Comparison of ENCODE assay signal across 8 cellular contexts in genomic region chr11:10302744-10303557, GRCh38. TPM values are rescaled to one million over a fixed set of nuclear protein-coding genes. Genes with fewer than 3 reads are reported as not detected.
DNase-seq lines count a peak whose midpoint lies in the region; ATAC-seq and TF ChIP-seq lines count a peak whose summit lies in the region.

No MANE protein-coding gene starts in this region.

- H4K20me1 ChIP-seq in PC-9 (ENCODE audit: insufficient read depth) (no peaks in the 10 kb centered on the region), neural cell (ENCODE audit: insufficient read depth) (no peaks in the 10 kb centered on the region)

- H3K4me1 ChIP-seq in PC-9 (replicated peaks; ENCODE audit: insufficient read depth): peaks cover 16% of the 10 kb centered on the region

- no peaks in the 10 kb centered on the region for H3K9me3 ChIP-seq in PC-9 (ENCODE audit: insufficient read depth, low read depth)
- H3K9me3 ChIP-seq in neural cell (ENCODE audit: low read length): no peaks in the 10 kb centered on the region

- peak overlapping the region; percentile 79 for H2AFZ ChIP-seq in PC-9
- H2AFZ ChIP-seq in neural cell (ENCODE audit: low read depth, low read length): no peak overlapping the region

- TF ChIP-seq CTCF in PC-9 (conservative IDR thresholded peaks at IDR 0.05) (no peak), neural cell (IDR thresholded peaks at IDR 0.05; ENCODE audit: poor library complexity, severe bottlenecking) (no peak)

- peak overlapping the region; percentile 93 for H3K4me2 ChIP-seq in PC-9
- peak overlapping the region; percentile 46 for H3K4me2 ChIP-seq in neural cell (ENCODE audit: low read length)

- intact Hi-C loops in PC-9 (cut with micrococcal nuclease; ENCODE audit: unreplicated experiment): loop anchor here (2.0 to 10.0 kb wide), 3 partner anchors 94 to 308 kb away; partner anchors contain the start of gene AMPD3

- no peak overlapping the region for H3K9ac ChIP-seq in neural cell (ENCODE audit: low read length)

- peaks cover 43% of the 10 kb centered on the region for H3F3A ChIP-seq in PC-9 (ENCODE audit: insufficient read depth, low read depth)
- no peaks in the 10 kb centered on the region for H3F3A ChIP-seq in neural cell (ENCODE audit: insufficient read depth, low read length, poor library complexity, severe bottlenecking)

- POLR2A ChIA-PET in PC-9 (lab: Charles Lee; ENCODE audit: unreplicated experiment): interaction anchor here (0.6 to 0.7 kb wide), 2 partner anchors 49 to 1538 kb away, joined by 4 to 13 read pairs; no protein-coding TSS in a partner anchor

- no peak for TF ChIP-seq RAD21 in neural cell (conservative IDR thresholded peaks at IDR 0.05)

- TSS peak; percentile 60 for BruUV-seq in PC-9 (replicated peaks; lab: Mats Ljungman, UMichigan)

- CTCF ChIA-PET in PC-9 (lab: Charles Lee): interaction anchor here (0.6 kb wide), 2 partner anchors 86 to 117 kb away, joined by 3 read pairs; no protein-coding TSS in a partner anchor

- TF ChIP-seq EP300 in neural cell (conservative IDR thresholded peaks at IDR 0.05; ENCODE audit: poor library complexity, severe bottlenecking): no peak

- ATAC-seq in HG03439 (IDR thresholded peaks at IDR 0.05; ENCODE audit: unreplicated experiment): no peak

- H3K4me3 ChIP-seq in PC-9: peak overlapping the region; percentile 87
- peak overlapping the region; percentile 64 for H3K4me3 ChIP-seq in neural cell (ENCODE audit: low read length)

- peak; percentile 74 for DNase-seq in Ammon's horn (ENCODE audit: low spot score)
- DNase-seq in H4 (ENCODE audit: low spot score): peak; percentile 84
- peak; percentile 51 to 73 for DNase-seq in PC-9
- peak; percentile 59 for DNase-seq in activated naive CD4-positive, alpha-beta T cell treated with anti-CD3 and anti-CD28 coated beads, Interleukin-2, amount 50 U/mL, for 16 hours
- DNase-seq in foreskin melanocyte: peak; percentile 26
- peak; percentile 97 for DNase-seq in ureter (ENCODE audit: low spot score)

- H3K79me2 ChIP-seq in PC-9 (ENCODE audit: low read depth) (peaks cover 69% of the 10 kb centered on the region), neural cell (replicated peaks; ENCODE audit: insufficient read depth, low read length) (no peaks in the 10 kb centered on the region)

- H3K9me2 ChIP-seq in PC-9 (ENCODE audit: insufficient read depth) (no peaks in the 10 kb centered on the region), neural cell (ENCODE audit: insufficient read depth, low read length) (no peaks in the 10 kb centered on the region)

- H3K27ac ChIP-seq in PC-9 (peak overlapping the region; percentile 98), neural cell (ENCODE audit: low read length) (no peak overlapping the region)

- H3K27me3 ChIP-seq in PC-9 (ENCODE audit: insufficient read depth, low read depth) (no peaks in the 10 kb centered on the region), neural cell (ENCODE audit: insufficient read depth, low read depth, low read length) (peaks cover 76% of the 10 kb centered on the region)

- H3K36me3 ChIP-seq in PC-9 (ENCODE audit: low read depth): 0 out of 2 replicates have a peak, but pooled peaks cover 8% of the 10 kb centered on the region
- H3K36me3 ChIP-seq in neural cell (ENCODE audit: insufficient read depth, low read length): no peaks in the 10 kb centered on the region

TF ChIP-seq in neural cell, 6 proteins besides CTCF, POLR2A, EP300 and RAD21:
- no peak for TF ChIP-seq MXI1 (conservative IDR thresholded peaks at IDR 0.05; ENCODE audit: poor library complexity, severe bottlenecking)
- no peak for TF ChIP-seq SMC3 (conservative IDR thresholded peaks at IDR 0.05; ENCODE audit: poor library complexity)
- no peak for TF ChIP-seq EZH2 (IDR thresholded peaks at IDR 0.05; ENCODE audit: borderline replicate concordance, insufficient read depth, low read length, poor library complexity, severe bottlenecking)
- no peak for TF ChIP-seq POLR2AphosphoS5 (IDR thresholded peaks at IDR 0.05)
- TF ChIP-seq TAF1 (IDR thresholded peaks at IDR 0.05; ENCODE audit: low read depth): no peak
- TF ChIP-seq, protein P1, sequence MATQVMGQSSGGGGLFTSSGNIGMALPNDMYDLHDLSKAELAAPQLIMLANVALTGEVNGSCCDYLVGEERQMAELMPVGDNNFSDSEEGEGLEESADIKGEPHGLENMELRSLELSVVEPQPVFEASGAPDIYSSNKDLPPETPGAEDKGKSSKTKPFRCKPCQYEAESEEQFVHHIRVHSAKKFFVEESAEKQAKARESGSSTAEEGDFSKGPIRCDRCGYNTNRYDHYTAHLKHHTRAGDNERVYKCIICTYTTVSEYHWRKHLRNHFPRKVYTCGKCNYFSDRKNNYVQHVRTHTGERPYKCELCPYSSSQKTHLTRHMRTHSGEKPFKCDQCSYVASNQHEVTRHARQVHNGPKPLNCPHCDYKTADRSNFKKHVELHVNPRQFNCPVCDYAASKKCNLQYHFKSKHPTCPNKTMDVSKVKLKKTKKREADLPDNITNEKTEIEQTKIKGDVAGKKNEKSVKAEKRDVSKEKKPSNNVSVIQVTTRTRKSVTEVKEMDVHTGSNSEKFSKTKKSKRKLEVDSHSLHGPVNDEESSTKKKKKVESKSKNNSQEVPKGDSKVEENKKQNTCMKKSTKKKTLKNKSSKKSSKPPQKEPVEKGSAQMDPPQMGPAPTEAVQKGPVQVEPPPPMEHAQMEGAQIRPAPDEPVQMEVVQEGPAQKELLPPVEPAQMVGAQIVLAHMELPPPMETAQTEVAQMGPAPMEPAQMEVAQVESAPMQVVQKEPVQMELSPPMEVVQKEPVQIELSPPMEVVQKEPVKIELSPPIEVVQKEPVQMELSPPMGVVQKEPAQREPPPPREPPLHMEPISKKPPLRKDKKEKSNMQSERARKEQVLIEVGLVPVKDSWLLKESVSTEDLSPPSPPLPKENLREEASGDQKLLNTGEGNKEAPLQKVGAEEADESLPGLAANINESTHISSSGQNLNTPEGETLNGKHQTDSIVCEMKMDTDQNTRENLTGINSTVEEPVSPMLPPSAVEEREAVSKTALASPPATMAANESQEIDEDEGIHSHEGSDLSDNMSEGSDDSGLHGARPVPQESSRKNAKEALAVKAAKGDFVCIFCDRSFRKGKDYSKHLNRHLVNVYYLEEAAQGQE (IDR thresholded peaks at IDR 0.05; ENCODE audit: borderline replicate concordance): no peak

RNA-seq across cellular contexts. Expression of gene ADM, which starts 1.9 kb away (rescaled TPM):
- 86.8 and 91.3 TPM in 2 replicates for total RNA-seq in H4 (2014; rRNA removed; shearing (Covaris generic))
- 21.9 and 22.5 TPM in 2 replicates for total RNA-seq in PC-9 (2021)
- polyA plus RNA-seq in neural cell: 0.30 and 1.6 TPM in 2 replicates
- not detected in 2 replicates for polyA minus RNA-seq in neural cell
- 21.9 TPM for total RNA-seq in ureter

RNA-seq across cellular contexts. Expression of gene SBF2, which starts 8.9 kb away (rescaled TPM):
- total RNA-seq in H4 (2014; rRNA removed; shearing (Covaris generic)): 15.2 and 27.0 TPM in 2 replicates
- total RNA-seq in PC-9 (2021): 16.4 and 18.6 TPM in 2 replicates
- polyA plus RNA-seq in neural cell: 53.4 and 55.3 TPM in 2 replicates
- polyA minus RNA-seq in neural cell: 115 and 141 TPM in 2 replicates
- 90.7 TPM for total RNA-seq in ureter

Comparison
In these comparisons a context has a peak if more than half of its experiments do, and no peak if none do; other contexts are left out.
1. DNase-seq: peak in every context shown above with its lines; median percentile 97 in ureter; 84 in H4; 74 in Ammon's horn; 62 in PC-9; 59 in activated naive CD4-positive, alpha-beta T cell treated with anti-CD3 and anti-CD28 coated beads, Interleukin-2, amount 50 U/mL, for 16 hours; 26 in foreskin melanocyte.